Comparison of ENCODE assay signal across 10 cellular contexts in genomic region chr21:43609501-43610340, GRCh38. TPM values are rescaled to one million over a fixed set of nuclear protein-coding genes. Genes with fewer than 3 reads are reported as not detected.
DNase-seq lines count a peak whose midpoint lies in the region; ATAC-seq, FAIRE-seq and TF ChIP-seq lines count a peak whose summit lies in the region.
"Had no signal": no experiment of that assay in that cellular context is flagged by ENCODE, and none has a peak within 500 bp of the region (broad histone marks: within the 10 kb centered on the region; RNA-seq: fewer than 3 reads in every experiment).

No MANE protein-coding gene starts in this region.

- peaks cover 4% of the 10 kb centered on the region for H3K4me1 Mint-ChIP-seq in activated CD8-positive, alpha-beta T cell treated with anti-CD3 and anti-CD28 coated beads for 36 hours (ENCODE audit: low read depth)
- H3K4me1 Mint-ChIP-seq: activated naive CD4-positive, alpha-beta T cell treated with anti-CD3 and anti-CD28 coated beads, Interleukin-2, amount 50 U/mL, for 24 hours had no signal

- intact Hi-C loops in stomach (cut with DNase I; ENCODE audit: low total_unique reads): no loop called here
- intact Hi-C loops in activated CD8-positive, alpha-beta T cell treated with anti-CD3 and anti-CD28 coated beads for 36 hours (cut with micrococcal nuclease): no loop called here
- intact Hi-C loops in posterior vena cava (cut with DNase I): no loop called here

- POLR2A ChIA-PET in activated CD8-positive, alpha-beta T cell treated with anti-CD3 and anti-CD28 coated beads for 36 hours (lab: Charles Lee): no interaction called here

- no peaks in the 10 kb centered on the region for H3K27me3 ChIP-seq in MG63
- H3K27me3 ChIP-seq in stomach: no peaks in the 10 kb centered on the region

- no peak for FAIRE-seq in GM12892 (lab: Jason Lieb, UNC)

- H3K9me3 Mint-ChIP-seq in activated CD8-positive, alpha-beta T cell treated with anti-CD3 and anti-CD28 coated beads for 36 hours: no peaks in the 10 kb centered on the region
- H3K9me3 Mint-ChIP-seq: activated naive CD4-positive, alpha-beta T cell treated with anti-CD3 and anti-CD28 coated beads, Interleukin-2, amount 50 U/mL, for 24 hours; naive thymus-derived CD8-positive, alpha-beta T cell had no signal

- no peaks in the 10 kb centered on the region for H3K27me3 Mint-ChIP-seq in activated CD8-positive, alpha-beta T cell treated with anti-CD3 and anti-CD28 coated beads for 36 hours
- H3K27me3 Mint-ChIP-seq: activated naive CD4-positive, alpha-beta T cell treated with anti-CD3 and anti-CD28 coated beads, Interleukin-2, amount 50 U/mL, for 24 hours; naive thymus-derived CD8-positive, alpha-beta T cell had no signal

- no peak for ATAC-seq in activated CD8-positive, alpha-beta T cell treated with anti-CD3 and anti-CD28 coated beads for 36 hours
- ATAC-seq in HG03520 (IDR thresholded peaks at IDR 0.05; ENCODE audit: unreplicated experiment): no peak
- ATAC-seq: naive thymus-derived CD8-positive, alpha-beta T cell had no signal

- CTCF ChIA-PET in activated CD8-positive, alpha-beta T cell treated with anti-CD3 and anti-CD28 coated beads for 36 hours (lab: Charles Lee): interaction anchor here (1.9 kb wide), 1 partner anchor 8 kb away, joined by 5 read pairs; no protein-coding TSS in a partner anchor

- H3K36me3 ChIP-seq in MG63 (no peaks in the 10 kb centered on the region), stomach (no peaks in the 10 kb centered on the region)

- H3K27ac Mint-ChIP-seq in activated CD8-positive, alpha-beta T cell treated with anti-CD3 and anti-CD28 coated beads for 36 hours: no peak overlapping the region
- H3K27ac Mint-ChIP-seq: activated naive CD4-positive, alpha-beta T cell treated with anti-CD3 and anti-CD28 coated beads, Interleukin-2, amount 50 U/mL, for 24 hours had no signal

- no peaks in the 10 kb centered on the region; the same call in 1 of the 2 replicates for H3K9me3 ChIP-seq in MG63
- H3K9me3 ChIP-seq in stomach: no peaks in the 10 kb centered on the region

- no peak overlapping the region for H3K4me3 Mint-ChIP-seq in activated CD8-positive, alpha-beta T cell treated with anti-CD3 and anti-CD28 coated beads for 36 hours
- H3K4me3 Mint-ChIP-seq: activated naive CD4-positive, alpha-beta T cell treated with anti-CD3 and anti-CD28 coated beads, Interleukin-2, amount 50 U/mL, for 24 hours; naive thymus-derived CD8-positive, alpha-beta T cell had no signal

- H3K27ac ChIP-seq in stomach: peak overlapping the region in 4 of 5 donors; percentile 18 to 68 (median 46)

- H3K36me3 Mint-ChIP-seq in activated CD8-positive, alpha-beta T cell treated with anti-CD3 and anti-CD28 coated beads for 36 hours (ENCODE audit: low read depth): no peaks in the 10 kb centered on the region
- H3K36me3 Mint-ChIP-seq: activated naive CD4-positive, alpha-beta T cell treated with anti-CD3 and anti-CD28 coated beads, Interleukin-2, amount 50 U/mL, for 24 hours; naive thymus-derived CD8-positive, alpha-beta T cell had no signal

- WGBS in stomach, 5 donors: 23 to 36% (median 29%) methylated on average over 8 of the region's 8 CpGs

- peak; percentile 81 for DNase-seq in MG63
- peak; percentile 73 for DNase-seq in foreskin melanocyte
- DNase-seq in stomach: peak; percentile 84
- DNase-seq in activated CD8-positive, alpha-beta T cell treated with anti-CD3 and anti-CD28 coated beads for 36 hours: no peak
- no peak for DNase-seq in GM12892 (ENCODE audit: insufficient read length)
- DNase-seq in posterior vena cava (ENCODE audit: low spot score): no peak
- DNase-seq: naive thymus-derived CD8-positive, alpha-beta T cell had no signal

- H3K4me1 ChIP-seq in stomach: peaks cover 26 to 43% (median 32%) of the 10 kb centered on the region in 4 donors

- TF ChIP-seq CTCF in stomach (IDR thresholded peaks at IDR 0.05): no peak
- no peak for TF ChIP-seq CTCF in activated CD8-positive, alpha-beta T cell treated with anti-CD3 and anti-CD28 coated beads for 36 hours (IDR thresholded peaks at IDR 0.05)

- TF ChIP-seq POLR2A in stomach (IDR thresholded peaks at IDR 0.05): no peak
- no peak for TF ChIP-seq POLR2A in GM12892 (IDR thresholded peaks at IDR 0.05; ENCODE audit: low read depth, low read length)

- TF ChIP-seq EP300 in stomach (IDR thresholded peaks at IDR 0.05): no peak

- no peak overlapping the region for H3K4me3 ChIP-seq in MG63
- H3K4me3 ChIP-seq in stomach: no peak overlapping the region

TF ChIP-seq in PFSK-1, 5 proteins besides CTCF, POLR2A, EP300 and RAD21:
- TF ChIP-seq POLR2AphosphoS5 (IDR thresholded peaks at IDR 0.05; ENCODE audit: low read depth, low read length) (no peak), FOXP2 (optimal IDR thresholded peaks at IDR 0.05; ENCODE audit: borderline replicate concordance, extremely low read depth, extremely low read length, insufficient read depth) (peak; percentile 95)

RNA-seq across cellular contexts. Expression of gene HSF2BP, which starts 49.6 kb away (rescaled TPM):
- total RNA-seq in MG63 (2014; rRNA removed; shearing (Covaris generic); ENCODE audit: low replicate concordance): 2.4 and 6.4 TPM in 2 replicates
- 0.58 TPM for polyA plus RNA-seq in PFSK-1 (2012; ENCODE audit: insufficient read length, low read depth)
- total RNA-seq in stomach (1 to 10 TPM in 1 of 5 donors, under 1 TPM in 1, not detected in 3; 0.58 to 1.5 TPM), posterior vena cava (under 1 TPM; 0.46 to 0.48 TPM)
- polyA plus RNA-seq in stomach: under 1 TPM; 0.23 to 0.31 (median 0.25) TPM
- total RNA-seq in activated CD8-positive, alpha-beta T cell treated with anti-CD3 and anti-CD28 coated beads for 36 hours: 1 to 10 TPM; 1.5 TPM
- polyA plus RNA-seq in GM12892 (2012; ENCODE audit: missing spikeins): 0.78 TPM

RNA-seq across cellular contexts. Expression of gene RRP1B, which starts 49.6 kb away (rescaled TPM):
- total RNA-seq in MG63 (2014; rRNA removed; shearing (Covaris generic); ENCODE audit: low replicate concordance): 17.9 and 23.0 TPM in 2 replicates
- 41.6 TPM for polyA plus RNA-seq in PFSK-1 (2012; ENCODE audit: insufficient read length, low read depth)
- total RNA-seq in stomach (10 to 100 TPM in 4 of 5 donors, 1 to 10 TPM in 1; 6.4 to 23.6 (median 14.9) TPM), posterior vena cava (10 to 100 TPM; 14.6 to 15.2 TPM)
- polyA plus RNA-seq in stomach: 1 to 10 TPM; 4.0 to 6.3 (median 6.2) TPM
- total RNA-seq in activated CD8-positive, alpha-beta T cell treated with anti-CD3 and anti-CD28 coated beads for 36 hours: 10 to 100 TPM; 76.7 to 78.5 TPM
- polyA plus RNA-seq in GM12892 (2012; ENCODE audit: missing spikeins): 14.1 TPM

Comparison
In these comparisons a context has a peak if more than half of its experiments do, and no peak if none do; other contexts are left out.
1. DNase-seq: peak in MG63 (single experiment), foreskin melanocyte (single experiment) and stomach (single experiment); none in activated CD8-positive, alpha-beta T cell treated with anti-CD3 and anti-CD28 coated beads for 36 hours (single experiment), GM12892 (single experiment) and posterior vena cava (single experiment).